1 cellular context compared by ENCODE assay signal in genomic region chr5:148179234-148179824, GRCh38.
TF ChIP-seq lines count a peak whose summit lies in the region.

No MANE protein-coding gene starts in this region.

TF ChIP-seq in GM12878, 131 proteins besides CTCF, POLR2A, EP300 and RAD21:
- TF ChIP-seq SPI1 (IDR thresholded peaks at IDR 0.05; ENCODE audit: borderline replicate concordance, insufficient read depth, low read depth, low read length) (no peak), SMC3 (IDR thresholded peaks at IDR 0.05; ENCODE audit: borderline replicate concordance, low read length) (peak; percentile 77)
TF ChIP-seq in GM12878: peak in this region for 1.
